9 cellular contexts compared by ENCODE assay signal in genomic region chr17:60135951-60136666, GRCh38.
A peak's percentile ranks its signal among the peaks of the same experiment; 100 is the strongest.
DNase-seq lines count a peak whose midpoint lies in the region; ATAC-seq and TF ChIP-seq lines count a peak whose summit lies in the region.
"Had no signal": no experiment of that assay in that cellular context is flagged by ENCODE, and none has a peak within 500 bp of the region (broad histone marks: within the 10 kb centered on the region; RNA-seq: fewer than 3 reads in every experiment).

No MANE protein-coding gene starts in this region.

- no peak for DNase-seq in AG10803 (ENCODE audit: low read depth)
- no peak for DNase-seq in LNCaP clone FGC (ENCODE audit: low read depth)
- no peak for DNase-seq in stimulated activated CD4-positive, alpha-beta T cell treated with anti-CD3 and anti-CD28 coated beads, Interleukin-1b, Interleukin-23, amount 100 ng/mL, for 48 hours
- DNase-seq in NOMO-1 (lab: John Stamatoyannopoulos, UW; ENCODE audit: unreplicated experiment in 2 of 2): no peak
- no peak for DNase-seq in DMS153 treated with DMSO at 0.1 percent for 48 hours (lab: John Stamatoyannopoulos, UW; ENCODE audit: unreplicated experiment)
- DNase-seq: NCI-H1417 treated with DMSO at 0.1 percent for 48 hours had no signal

- peak overlapping the region; percentile 90 for H3K4me3 Mint-ChIP-seq in dendritic cell treated with granulocyte-macrophage colony-stimulating factor and Interleukin-4, amounts not matched to agents 40 ng/mL and 50 ng/mL, for 4 days
- peak overlapping the region; percentile 91 to 97 (median 96) for H3K4me3 Mint-ChIP-seq in nephron

- H3K36me3 Mint-ChIP-seq in dendritic cell treated with granulocyte-macrophage colony-stimulating factor and Interleukin-4, amounts not matched to agents 40 ng/mL and 50 ng/mL, for 4 days (ENCODE audit: low read depth): peaks cover 28% of the 10 kb centered on the region
- peaks cover 9% of the 10 kb centered on the region for H3K36me3 Mint-ChIP-seq in nephron (ENCODE audit: low read depth)

- TF ChIP-seq CTCF in AG10803 (conservative IDR thresholded peaks at IDR 0.05; ENCODE audit: low read length) (no peak), LNCaP clone FGC (IDR thresholded peaks at IDR 0.05; ENCODE audit: control insufficient read depth, extremely low read depth, insufficient read depth) (no peak), nephron (IDR thresholded peaks at IDR 0.05; ENCODE audit: unreplicated experiment in 3 of 3) (no peak)

- H3K4me3 ChIP-seq in AG10803 (ENCODE audit: low read length) (peak overlapping the region; percentile 91), LNCaP clone FGC (ENCODE audit: low read depth, low read length) (peak overlapping the region; percentile 69)

- peaks cover 43% of the 10 kb centered on the region for H3K4me1 Mint-ChIP-seq in dendritic cell treated with granulocyte-macrophage colony-stimulating factor and Interleukin-4, amounts not matched to agents 40 ng/mL and 50 ng/mL, for 4 days (ENCODE audit: low read depth)
- peaks cover 22% of the 10 kb centered on the region for H3K4me1 Mint-ChIP-seq in nephron

- no peak for ATAC-seq in GM18520 (IDR thresholded peaks at IDR 0.05; ENCODE audit: unreplicated experiment)

- peak overlapping the region; percentile 85 for H3K27ac Mint-ChIP-seq in dendritic cell treated with granulocyte-macrophage colony-stimulating factor and Interleukin-4, amounts not matched to agents 40 ng/mL and 50 ng/mL, for 4 days
- H3K27ac Mint-ChIP-seq in nephron: no peak overlapping the region

- H3K27me3 Mint-ChIP-seq in dendritic cell treated with granulocyte-macrophage colony-stimulating factor and Interleukin-4, amounts not matched to agents 40 ng/mL and 50 ng/mL, for 4 days: peaks cover 56% of the 10 kb centered on the region
- H3K27me3 Mint-ChIP-seq in nephron (ENCODE audit: low read depth): peaks cover 62% of the 10 kb centered on the region

- intact Hi-C loops in dendritic cell treated with granulocyte-macrophage colony-stimulating factor and Interleukin-4, amounts not matched to agents 40 ng/mL and 50 ng/mL, for 4 days (cut with micrococcal nuclease): no loop called here

- H3K9me3 Mint-ChIP-seq in dendritic cell treated with granulocyte-macrophage colony-stimulating factor and Interleukin-4, amounts not matched to agents 40 ng/mL and 50 ng/mL, for 4 days: no peaks in the 10 kb centered on the region
- H3K9me3 Mint-ChIP-seq in nephron: no peaks in the 10 kb centered on the region
